In the genomic region with DNA sequence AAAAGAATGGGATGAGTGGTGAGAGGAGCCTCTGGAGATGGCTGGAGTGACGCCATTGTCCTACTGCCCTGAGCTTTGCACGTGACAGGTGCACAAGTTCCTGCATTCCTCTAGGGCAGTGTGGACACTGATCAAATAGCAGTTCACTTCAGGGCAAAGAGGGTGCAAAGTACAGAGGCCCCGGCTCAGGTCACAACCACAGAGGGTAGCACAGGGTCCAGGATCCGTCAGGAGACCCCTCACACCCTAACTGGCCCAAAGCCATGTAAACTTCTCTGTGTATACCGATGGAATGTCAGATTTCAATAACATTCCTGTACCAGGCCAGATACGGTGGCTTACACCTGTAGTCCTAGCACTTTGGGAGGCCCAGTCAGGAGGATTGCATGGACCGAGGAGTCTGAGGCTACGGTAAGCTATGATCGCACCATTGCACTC, we compare ENCODE assay signal across 24 cellular contexts.
"Had no signal": no experiment of that assay in that cellular context is flagged by ENCODE, and none has a peak within 500 bp of the region (broad histone marks: within the 10 kb centered on the region; RNA-seq: fewer than 3 reads in every experiment).

No MANE protein-coding gene starts in this region.

- H3K27me3 ChIP-seq: stomach, thyroid gland, upper lobe of left lung had no signal

- H3K4me3 Mint-ChIP-seq: activated T-cell treated with anti-CD3 and anti-CD28 coated beads, Interleukin-2, amount 50 U/mL, for 72 hours; naive thymus-derived CD4-positive, alpha-beta T cell; stimulated activated naive B cell treated with anti-CD40 and anti-IgM and Interleukin-4, amounts not matched to agents 10 μg/mL and 1 μg/mL and 100 μg/mL, for 72 hours had no signal

- ATAC-seq: activated naive CD4-positive, alpha-beta T cell treated with anti-CD3 and anti-CD28 coated beads, Interleukin-2, amount 50 U/mL, for 72 hours; activated T-cell treated with anti-CD3 and anti-CD28 coated beads, Interleukin-2, amount 50 U/mL, for 72 hours; left ventricle myocardium superior; naive thymus-derived CD4-positive, alpha-beta T cell; psoas muscle; stimulated activated naive B cell treated with anti-CD40 and anti-IgM and Interleukin-4, amounts not matched to agents 10 μg/mL and 1 μg/mL and 100 μg/mL, for 72 hours had no signal

- H3K36me3 ChIP-seq: stomach, thyroid gland, upper lobe of left lung had no signal

- H3K27ac ChIP-seq: epithelial cell of prostate, parathyroid adenoma, psoas muscle, stomach, thyroid gland, upper lobe of left lung had no signal

- H3K9me3 Mint-ChIP-seq: activated naive CD4-positive, alpha-beta T cell treated with anti-CD3 and anti-CD28 coated beads, Interleukin-2, amount 50 U/mL, for 72 hours; activated T-cell treated with anti-CD3 and anti-CD28 coated beads, Interleukin-2, amount 50 U/mL, for 72 hours; naive thymus-derived CD4-positive, alpha-beta T cell; stimulated activated naive B cell treated with anti-CD40 and anti-IgM and Interleukin-4, amounts not matched to agents 10 μg/mL and 1 μg/mL and 100 μg/mL, for 72 hours had no signal

- H3K27ac Mint-ChIP-seq: activated naive CD4-positive, alpha-beta T cell treated with anti-CD3 and anti-CD28 coated beads, Interleukin-2, amount 50 U/mL, for 72 hours; activated T-cell treated with anti-CD3 and anti-CD28 coated beads, Interleukin-2, amount 50 U/mL, for 72 hours; naive thymus-derived CD4-positive, alpha-beta T cell; stimulated activated naive B cell treated with anti-CD40 and anti-IgM and Interleukin-4, amounts not matched to agents 10 μg/mL and 1 μg/mL and 100 μg/mL, for 72 hours had no signal

- H3K4me1 Mint-ChIP-seq: naive thymus-derived CD4-positive, alpha-beta T cell; stimulated activated naive B cell treated with anti-CD40 and anti-IgM and Interleukin-4, amounts not matched to agents 10 μg/mL and 1 μg/mL and 100 μg/mL, for 72 hours had no signal

- DNase-seq: activated CD4-positive, alpha-beta T cell treated with anti-CD3 and anti-CD28 coated beads for 4 hours; activated CD4-positive, alpha-beta T cell treated with anti-CD3 and anti-CD28 coated beads, Interleukin-2, amount 50 U/mL, for 4 hours; activated naive CD4-positive, alpha-beta T cell; activated T-cell treated with anti-CD3 and anti-CD28 coated beads for 4 hours; activated T-cell treated with anti-CD3 and anti-CD28 coated beads, Interleukin-2, amount 50 U/mL, for 72 hours; effector CD8-positive, alpha-beta T cell; left ventricle myocardium superior; mammary epithelial cell; naive thymus-derived CD4-positive, alpha-beta T cell; nucleus accumbens; psoas muscle; stimulated activated CD4-positive, alpha-beta T cell treated with anti-CD3 and anti-CD28 coated beads, Interleukin-15, amount 100 ng/mL, for 24 hours; stimulated activated CD4-positive, alpha-beta T cell treated with anti-CD3 and anti-CD28 coated beads, Interleukin-2, amount 100 ng/mL, for 24 hours; stimulated activated naive B cell treated with anti-CD40 and anti-IgM and Interleukin-4, amounts not matched to agents 10 μg/mL and 1 μg/mL and 100 μg/mL, for 72 hours; stomach; thyroid gland; upper lobe of left lung had no signal

- H3K9ac ChIP-seq: parathyroid adenoma had no signal

- H3K4me1 ChIP-seq: psoas muscle, stomach, thyroid gland, upper lobe of left lung had no signal

- H3K36me3 Mint-ChIP-seq: activated naive CD4-positive, alpha-beta T cell treated with anti-CD3 and anti-CD28 coated beads, Interleukin-2, amount 50 U/mL, for 72 hours; naive thymus-derived CD4-positive, alpha-beta T cell; stimulated activated naive B cell treated with anti-CD40 and anti-IgM and Interleukin-4, amounts not matched to agents 10 μg/mL and 1 μg/mL and 100 μg/mL, for 72 hours had no signal

- H2AFZ ChIP-seq: parathyroid adenoma had no signal

- H3K4me3 ChIP-seq: psoas muscle, stomach, thyroid gland, upper lobe of left lung had no signal

- H3K9me3 ChIP-seq: psoas muscle, stomach, thyroid gland, upper lobe of left lung had no signal

- FAIRE-seq: colon, endometrium, frontal cortex, islet of Langerhans had no signal
